1 cellular context compared by ENCODE assay signal in the genomic region with DNA sequence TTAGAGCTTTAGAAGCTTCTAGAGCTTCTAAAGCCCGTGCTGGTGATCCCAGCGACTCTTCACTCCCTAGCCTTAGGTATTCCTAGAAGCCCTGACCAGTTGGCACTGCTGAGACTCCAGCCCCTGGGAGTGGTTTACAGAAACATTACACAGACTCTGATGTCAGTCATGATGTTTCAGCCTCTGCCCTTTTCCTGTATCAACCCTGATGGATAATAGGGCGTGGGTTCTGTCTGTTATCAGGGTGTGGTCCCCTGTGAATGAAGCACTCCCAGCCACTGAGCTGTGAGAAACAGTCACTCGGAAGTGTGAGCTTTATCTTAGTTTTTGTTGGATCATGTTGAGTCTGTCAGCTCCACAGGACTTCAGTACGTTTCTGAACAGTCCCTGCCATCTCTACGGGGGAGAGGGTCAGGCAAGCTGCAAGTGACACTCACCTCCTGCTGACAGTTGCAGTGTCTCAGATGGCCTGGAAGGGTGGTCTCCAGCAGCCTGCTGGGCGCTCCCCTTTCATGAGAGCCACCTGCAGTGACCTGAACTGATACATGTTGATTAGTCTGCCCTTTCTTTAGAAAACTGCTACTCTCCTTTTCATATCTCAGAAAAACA.
TF ChIP-seq lines count a peak whose summit lies in the region.

No MANE protein-coding gene starts in this region.

TF ChIP-seq in HepG2, 621 proteins besides CTCF, POLR2A, EP300 and RAD21:
- TF ChIP-seq, protein P1, sequence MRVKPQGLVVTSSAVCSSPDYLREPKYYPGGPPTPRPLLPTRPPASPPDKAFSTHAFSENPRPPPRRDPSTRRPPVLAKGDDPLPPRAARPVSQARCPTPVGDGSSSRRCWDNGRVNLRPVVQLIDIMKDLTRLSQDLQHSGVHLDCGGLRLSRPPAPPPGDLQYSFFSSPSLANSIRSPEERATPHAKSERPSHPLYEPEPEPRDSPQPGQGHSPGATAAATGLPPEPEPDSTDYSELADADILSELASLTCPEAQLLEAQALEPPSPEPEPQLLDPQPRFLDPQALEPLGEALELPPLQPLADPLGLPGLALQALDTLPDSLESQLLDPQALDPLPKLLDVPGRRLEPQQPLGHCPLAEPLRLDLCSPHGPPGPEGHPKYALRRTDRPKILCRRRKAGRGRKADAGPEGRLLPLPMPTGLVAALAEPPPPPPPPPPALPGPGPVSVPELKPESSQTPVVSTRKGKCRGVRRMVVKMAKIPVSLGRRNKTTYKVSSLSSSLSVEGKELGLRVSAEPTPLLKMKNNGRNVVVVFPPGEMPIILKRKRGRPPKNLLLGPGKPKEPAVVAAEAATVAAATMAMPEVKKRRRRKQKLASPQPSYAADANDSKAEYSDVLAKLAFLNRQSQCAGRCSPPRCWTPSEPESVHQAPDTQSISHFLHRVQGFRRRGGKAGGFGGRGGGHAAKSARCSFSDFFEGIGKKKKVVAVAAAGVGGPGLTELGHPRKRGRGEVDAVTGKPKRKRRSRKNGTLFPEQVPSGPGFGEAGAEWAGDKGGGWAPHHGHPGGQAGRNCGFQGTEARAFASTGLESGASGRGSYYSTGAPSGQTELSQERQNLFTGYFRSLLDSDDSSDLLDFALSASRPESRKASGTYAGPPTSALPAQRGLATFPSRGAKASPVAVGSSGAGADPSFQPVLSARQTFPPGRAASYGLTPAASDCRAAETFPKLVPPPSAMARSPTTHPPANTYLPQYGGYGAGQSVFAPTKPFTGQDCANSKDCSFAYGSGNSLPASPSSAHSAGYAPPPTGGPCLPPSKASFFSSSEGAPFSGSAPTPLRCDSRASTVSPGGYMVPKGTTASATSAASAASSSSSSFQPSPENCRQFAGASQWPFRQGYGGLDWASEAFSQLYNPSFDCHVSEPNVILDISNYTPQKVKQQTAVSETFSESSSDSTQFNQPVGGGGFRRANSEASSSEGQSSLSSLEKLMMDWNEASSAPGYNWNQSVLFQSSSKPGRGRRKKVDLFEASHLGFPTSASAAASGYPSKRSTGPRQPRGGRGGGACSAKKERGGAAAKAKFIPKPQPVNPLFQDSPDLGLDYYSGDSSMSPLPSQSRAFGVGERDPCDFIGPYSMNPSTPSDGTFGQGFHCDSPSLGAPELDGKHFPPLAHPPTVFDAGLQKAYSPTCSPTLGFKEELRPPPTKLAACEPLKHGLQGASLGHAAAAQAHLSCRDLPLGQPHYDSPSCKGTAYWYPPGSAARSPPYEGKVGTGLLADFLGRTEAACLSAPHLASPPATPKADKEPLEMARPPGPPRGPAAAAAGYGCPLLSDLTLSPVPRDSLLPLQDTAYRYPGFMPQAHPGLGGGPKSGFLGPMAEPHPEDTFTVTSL (CRISPR knock-in tag; IDR thresholded peaks at IDR 0.05; ENCODE audit: borderline replicate concordance) = no peak
- peak; percentile 24 for TF ChIP-seq RBM22 (optimal IDR thresholded peaks at IDR 0.05; ENCODE audit: low read length)
